ENCODE assay signal across 8 cellular contexts in the genomic region with DNA sequence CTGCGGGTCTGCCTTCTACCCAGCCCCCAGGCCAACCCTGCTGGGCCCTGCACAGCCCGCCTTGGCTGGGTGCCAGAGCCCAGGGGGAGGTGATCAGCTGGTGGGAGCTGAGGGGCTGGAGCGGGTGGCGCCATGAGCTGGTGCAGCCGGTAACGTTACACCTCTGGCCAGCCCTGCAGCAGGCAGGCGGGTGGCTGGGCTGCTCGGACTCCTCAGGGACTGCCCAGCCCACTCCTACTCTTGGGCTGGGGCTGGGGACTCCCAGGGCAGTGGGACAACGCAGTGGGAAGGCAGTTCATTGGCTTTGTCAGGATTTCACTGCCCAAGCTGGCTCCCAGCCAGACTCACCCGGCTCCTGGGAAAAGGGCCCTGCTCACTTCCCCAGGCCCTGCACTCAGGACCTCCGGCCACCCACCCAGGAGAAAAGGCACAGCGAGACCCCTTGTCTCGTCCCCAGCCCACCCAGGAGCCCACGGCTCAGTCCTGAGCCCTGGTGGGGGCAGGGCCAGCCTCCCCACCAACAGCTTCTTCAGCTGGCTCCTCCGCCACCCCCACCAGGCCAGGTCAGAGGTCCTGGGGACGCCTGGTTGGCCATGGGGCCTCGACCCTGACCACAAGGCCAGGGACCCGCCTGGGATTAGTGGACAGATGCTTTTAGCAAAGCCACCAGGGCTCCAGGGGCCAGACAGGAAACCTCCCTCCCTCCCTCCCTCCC. TPM values are rescaled to one million over a fixed set of nuclear protein-coding genes. Genes with fewer than 3 reads are reported as not detected.
DNase-seq lines count a peak whose midpoint lies in the region; ATAC-seq, FAIRE-seq and TF ChIP-seq lines count a peak whose summit lies in the region.

No MANE protein-coding gene starts in this region.

- H3K27me3 ChIP-seq in endothelial cell of umbilical vein (ENCODE audit: control insufficient read depth in 2 of 2, insufficient read depth in 2 of 2, low read length in 2 of 2) (no peaks in the 10 kb centered on the region), prostate gland (replicated peaks; ENCODE audit: insufficient read depth) (no peaks in the 10 kb centered on the region), PC-3 (ENCODE audit: low read length) (no peaks in the 10 kb centered on the region)

- H3K9ac ChIP-seq in endothelial cell of umbilical vein (replicated peaks; ENCODE audit: extremely low read depth, insufficient read depth, low read length) (peak overlapping the region; percentile 86), PC-3 (ENCODE audit: low read length) (no peak overlapping the region)

- POLR2A ChIA-PET in endothelial cell of umbilical vein (lab: Charles Lee) (interaction anchor here (0.7 to 2.6 kb wide), 10 partner anchors 10 to 109 kb away, joined by 3 to 20 read pairs (median 6); a partner anchor contains a TSS), PC-3 (lab: Charles Lee; ENCODE audit: unreplicated experiment) (no interaction called here)
- POLR2A ChIA-PET in activated CD4-positive, alpha-beta memory T cell treated with anti-CD3 and anti-CD28 coated beads, Interleukin-2, amount 10 ng/mL, durations not matched to agents 7 days and 5 days (lab: Charles Lee) = interaction anchor here (1.0 to 5.1 kb wide), 4 partner anchors 9 to 13 kb away, joined by 3 to 17 read pairs (median 4); no protein-coding TSS in a partner anchor

- TF ChIP-seq CTCF in endothelial cell of umbilical vein (IDR thresholded peaks at IDR 0.05; ENCODE audit: extremely low read depth in 1 of 2, insufficient read depth in 1 of 2, low read depth in 1 of 2, low read length in 2 of 2) (no peak), prostate gland (IDR thresholded peaks at IDR 0.05) (no peak), PC-3 (conservative IDR thresholded peaks at IDR 0.05; ENCODE audit: low read depth, low read length) (no peak)

- H3K36me3 ChIP-seq in endothelial cell of umbilical vein (ENCODE audit: control insufficient read depth in 2 of 2, extremely low read depth in 1 of 2, insufficient read depth in 2 of 2, low read length in 2 of 2) = peaks cover 8 to 17% of the 10 kb centered on the region in 2 experiments
- no peaks in the 10 kb centered on the region for H3K36me3 ChIP-seq in prostate gland
- H3K36me3 ChIP-seq in PC-3 (ENCODE audit: low read depth, low read length) = no peaks in the 10 kb centered on the region

- H3K4me3 Mint-ChIP-seq in activated CD4-positive, alpha-beta memory T cell treated with anti-CD3 and anti-CD28 coated beads, Interleukin-2, amount 10 ng/mL, durations not matched to agents 7 days and 5 days = no peak overlapping the region

- H2AFZ ChIP-seq in endothelial cell of umbilical vein (ENCODE audit: low read depth, low read length) (no peak overlapping the region), PC-3 (ENCODE audit: low read length) (no peak overlapping the region)

- no peak overlapping the region for H3K27ac Mint-ChIP-seq in activated CD4-positive, alpha-beta memory T cell treated with anti-CD3 and anti-CD28 coated beads, Interleukin-2, amount 10 ng/mL, durations not matched to agents 7 days and 5 days
- H3K27ac Mint-ChIP-seq in activated naive CD4-positive, alpha-beta T cell treated with anti-CD3 and anti-CD28 coated beads, Interleukin-2, amount 50 U/mL, for 72 hours = no peak overlapping the region

- peak overlapping the region; percentile 83 for H3K4me2 ChIP-seq in endothelial cell of umbilical vein (ENCODE audit: insufficient read depth, low read length)
- H3K4me2 ChIP-seq in PC-3 (ENCODE audit: low read length) = no peak overlapping the region

- dilution Hi-C loops in endothelial cell of umbilical vein (cut with MboI; ENCODE audit: extremely low pct_ligation_motif_present, low sequenced_read_pairs) = no loop called here

- WGBS in prostate gland = 38% methylated on average over 17 of the region's 18 CpGs

- H3K27me3 Mint-ChIP-seq in activated CD4-positive, alpha-beta memory T cell treated with anti-CD3 and anti-CD28 coated beads, Interleukin-2, amount 10 ng/mL, durations not matched to agents 7 days and 5 days = peaks cover 8% of the 10 kb centered on the region

- intact Hi-C loops in endothelial cell of umbilical vein (cut with micrococcal nuclease) (loop anchor here (2.0 kb wide), 4 partner anchors 18 to 114 kb away; a partner anchor contains a TSS), prostate gland (cut with DNase I) (no loop called here), PC-3 (cut with micrococcal nuclease) (no loop called here)

- H3K36me3 Mint-ChIP-seq in activated CD4-positive, alpha-beta memory T cell treated with anti-CD3 and anti-CD28 coated beads, Interleukin-2, amount 10 ng/mL, durations not matched to agents 7 days and 5 days (ENCODE audit: low read depth) = no peaks in the 10 kb centered on the region
- H3K36me3 Mint-ChIP-seq in activated naive CD4-positive, alpha-beta T cell treated with anti-CD3 and anti-CD28 coated beads, Interleukin-2, amount 50 U/mL, for 72 hours = no peaks in the 10 kb centered on the region

- H3K9me3 ChIP-seq in endothelial cell of umbilical vein (replicated peaks; ENCODE audit: control insufficient read depth, insufficient read depth, low read length) (no peaks in the 10 kb centered on the region), prostate gland (no peaks in the 10 kb centered on the region), PC-3 (ENCODE audit: low read length) (no peaks in the 10 kb centered on the region)

- no TSS peak for BruUV-seq in endothelial cell of umbilical vein (replicated peaks; lab: Mats Ljungman, UMichigan)
- BruUV-seq in PC-3 (replicated peaks; lab: Mats Ljungman, UMichigan) = no TSS peak

- ATAC-seq in PC-3 = no peak
- no peak for ATAC-seq in activated naive CD4-positive, alpha-beta T cell treated with anti-CD3 and anti-CD28 coated beads, Interleukin-2, amount 50 U/mL, for 72 hours

- DNase-seq in Daoy (ENCODE audit: low read depth) = peak; percentile 36
- peak; percentile 27 for DNase-seq in NCI-H510A (lab: John Stamatoyannopoulos, UW)
- peak; percentile 56 for DNase-seq in endothelial cell of umbilical vein (ENCODE audit: low read depth, low spot score)
- DNase-seq in prostate gland (ENCODE audit: low spot score) = no peak
- DNase-seq in putamen (ENCODE audit: low spot score) = no peak
- DNase-seq in activated CD4-positive, alpha-beta memory T cell treated with anti-CD3 and anti-CD28 coated beads, Interleukin-2, amount 10 ng/mL, durations not matched to agents 7 days and 5 days = no peak
- no peak for DNase-seq in PC-3
- DNase-seq in activated naive CD4-positive, alpha-beta T cell treated with anti-CD3 and anti-CD28 coated beads, Interleukin-2, amount 50 U/mL, for 72 hours (ENCODE audit: low spot score in 2 of 2) = no peak

- H3K9me3 Mint-ChIP-seq in activated CD4-positive, alpha-beta memory T cell treated with anti-CD3 and anti-CD28 coated beads, Interleukin-2, amount 10 ng/mL, durations not matched to agents 7 days and 5 days = no peaks in the 10 kb centered on the region
- H3K9me3 Mint-ChIP-seq in activated naive CD4-positive, alpha-beta T cell treated with anti-CD3 and anti-CD28 coated beads, Interleukin-2, amount 50 U/mL, for 72 hours = no peaks in the 10 kb centered on the region

- H3K4me3 ChIP-seq in endothelial cell of umbilical vein (replicated peaks in 1 of 3; ENCODE audit: insufficient read depth in 1 of 3, low read depth in 1 of 3, low read length in 3 of 3) (peak overlapping the region; percentile 83 to 94 (median 84)), prostate gland (peak overlapping the region; percentile 32 to 35), PC-3 (ENCODE audit: low read length) (no peak overlapping the region)

- TF ChIP-seq POLR2A in endothelial cell of umbilical vein (IDR thresholded peaks at IDR 0.05; ENCODE audit: low read depth, low read length) (peak; percentile 44), prostate gland (IDR thresholded peaks at IDR 0.05) (no peak)

- peaks cover 35% of the 10 kb centered on the region for H3K4me1 ChIP-seq in endothelial cell of umbilical vein (ENCODE audit: control insufficient read depth, extremely low read depth, insufficient read depth, low read length)
- no peaks in the 10 kb centered on the region for H3K4me1 ChIP-seq in prostate gland (replicated peaks)
- peaks cover 2% of the 10 kb centered on the region for H3K4me1 ChIP-seq in PC-3 (ENCODE audit: insufficient read depth, low read length)

- peak; percentile 8 for FAIRE-seq in endothelial cell of umbilical vein (lab: Jason Lieb, UNC)

- H3F3A ChIP-seq in PC-3 (ENCODE audit: low read length, unreplicated experiment) = no peaks in the 10 kb centered on the region

- H4K20me1 ChIP-seq in endothelial cell of umbilical vein (replicated peaks; ENCODE audit: control insufficient read depth, extremely low read depth, insufficient read depth, low read length) (no peaks in the 10 kb centered on the region), PC-3 (ENCODE audit: low read length) (no peaks in the 10 kb centered on the region)

- H3K79me2 ChIP-seq in endothelial cell of umbilical vein (ENCODE audit: control insufficient read depth, insufficient read depth, low read length) (peaks cover 60% of the 10 kb centered on the region), PC-3 (ENCODE audit: low read length) (no peaks in the 10 kb centered on the region)

- H3K9me1 ChIP-seq in endothelial cell of umbilical vein (replicated peaks; ENCODE audit: control insufficient read depth, extremely low read depth, insufficient read depth, low read length) = no peaks in the 10 kb centered on the region

- no peaks in the 10 kb centered on the region for H3K9me2 ChIP-seq in PC-3 (replicated peaks; ENCODE audit: low read length)

- peak overlapping the region; percentile 71 for H3K27ac ChIP-seq in endothelial cell of umbilical vein (ENCODE audit: insufficient read depth, low read depth, low read length)
- peak overlapping the region; percentile 14 to 19 for H3K27ac ChIP-seq in prostate gland
- H3K27ac ChIP-seq in PC-3 (ENCODE audit: low read length) = no peak overlapping the region

- peaks cover 3% of the 10 kb centered on the region for H3K4me1 Mint-ChIP-seq in activated CD4-positive, alpha-beta memory T cell treated with anti-CD3 and anti-CD28 coated beads, Interleukin-2, amount 10 ng/mL, durations not matched to agents 7 days and 5 days

- CTCF ChIA-PET in endothelial cell of umbilical vein (lab: Charles Lee) = interaction anchor here (0.9 to 3.2 kb wide), 10 partner anchors 8 to 134 kb away, joined by 3 to 14 read pairs (median 5); no protein-coding TSS in a partner anchor
- CTCF ChIA-PET in activated CD4-positive, alpha-beta memory T cell treated with anti-CD3 and anti-CD28 coated beads, Interleukin-2, amount 10 ng/mL, durations not matched to agents 7 days and 5 days (lab: Charles Lee) = interaction anchor here (1.4 to 3.5 kb wide), 3 partner anchors 9 to 134 kb away, joined by 4 to 15 read pairs (median 14); no protein-coding TSS in a partner anchor
- CTCF ChIA-PET in PC-3 (lab: Charles Lee) = no interaction called here

RNA-seq across cellular contexts. Expression of a gene that starts 1.0 kb away (rescaled TPM):
- total RNA-seq in Daoy (2014; rRNA removed; shearing (Covaris generic)) = 4.4 and 8.0 TPM in 2 replicates
- 206 and 254 TPM in 2 replicates for total RNA-seq in endothelial cell of umbilical vein
- polyA plus RNA-seq in endothelial cell of umbilical vein = 89.0 and 102 TPM in 2 replicates
- 47.5 and 62.9 TPM in 2 replicates for polyA plus RNA-seq in endothelial cell of umbilical vein (2011; cell fraction: cytosol; rRNA removed)
- polyA plus RNA-seq in endothelial cell of umbilical vein (2011; cell fraction: nucleus; rRNA removed) = 103 TPM in 2 replicates
- polyA plus RNA-seq in endothelial cell of umbilical vein (2012) = 68.6 and 97.1 TPM in 2 replicates
- polyA minus RNA-seq in endothelial cell of umbilical vein = 49.2 and 69.1 TPM in 2 replicates
- polyA minus RNA-seq in endothelial cell of umbilical vein (2011; cell fraction: cytosol; rRNA and poly(A)+ RNA removed) = not detected
- 84.1 and 105 TPM in 2 replicates for polyA minus RNA-seq in endothelial cell of umbilical vein (2011; cell fraction: nucleus; rRNA and poly(A)+ RNA removed)
- total RNA-seq in prostate gland = 10 to 100 TPM in 1 of 2 donors, 1 to 10 TPM in 1; 7.9 to 16.2 TPM
- under 1 TPM; 0.23 to 0.38 TPM for total RNA-seq in activated CD4-positive, alpha-beta memory T cell treated with anti-CD3 and anti-CD28 coated beads, Interleukin-2, amount 10 ng/mL, durations not matched to agents 7 days and 5 days
- 0.26 and 1.5 TPM in 2 replicates for total RNA-seq in PC-3 (2014; rRNA removed)
- under 1 TPM in 1 of 2 donors, not detected in 1; 0.46 TPM for total RNA-seq in activated naive CD4-positive, alpha-beta T cell treated with anti-CD3 and anti-CD28 coated beads, Interleukin-2, amount 50 U/mL, for 72 hours

RNA-seq across cellular contexts. Expression of a gene that starts 31.3 kb away (rescaled TPM):
- 6.6 and 9.8 TPM in 2 replicates for total RNA-seq in Daoy (2014; rRNA removed; shearing (Covaris generic))
- 23.8 and 25.6 TPM in 2 replicates for total RNA-seq in endothelial cell of umbilical vein
- 10.2 TPM in 2 replicates for polyA plus RNA-seq in endothelial cell of umbilical vein
- 8.3 and 9.6 TPM in 2 replicates for polyA plus RNA-seq in endothelial cell of umbilical vein (2011; cell fraction: cytosol; rRNA removed)
- 44.8 and 45.3 TPM in 2 replicates for polyA plus RNA-seq in endothelial cell of umbilical vein (2011; cell fraction: nucleus; rRNA removed)
- 15.8 and 17.7 TPM in 2 replicates for polyA plus RNA-seq in endothelial cell of umbilical vein (2012)
- 22.9 and 29.7 TPM in 2 replicates for polyA minus RNA-seq in endothelial cell of umbilical vein
- polyA minus RNA-seq in endothelial cell of umbilical vein (2011; cell fraction: cytosol; rRNA and poly(A)+ RNA removed) = 1.3 TPM
- polyA minus RNA-seq in endothelial cell of umbilical vein (2011; cell fraction: nucleus; rRNA and poly(A)+ RNA removed) = 21.8 and 24.8 TPM in 2 replicates
- total RNA-seq in prostate gland = 10 to 100 TPM in 1 of 2 donors, 1 to 10 TPM in 1; 1.5 to 15.1 TPM
- 1 to 10 TPM; 3.6 to 3.8 TPM for total RNA-seq in activated CD4-positive, alpha-beta memory T cell treated with anti-CD3 and anti-CD28 coated beads, Interleukin-2, amount 10 ng/mL, durations not matched to agents 7 days and 5 days
- total RNA-seq in PC-3 (2014; rRNA removed) = 16.0 and 17.9 TPM in 2 replicates
- 1 to 10 TPM; 1.1 to 4.8 TPM for total RNA-seq in activated naive CD4-positive, alpha-beta T cell treated with anti-CD3 and anti-CD28 coated beads, Interleukin-2, amount 50 U/mL, for 72 hours

RNA-seq across cellular contexts. Expression of a gene that starts 48.3 kb away (rescaled TPM):
- total RNA-seq in Daoy (2014; rRNA removed; shearing (Covaris generic)) = 72.0 and 87.9 TPM in 2 replicates
- 97.0 and 103 TPM in 2 replicates for total RNA-seq in endothelial cell of umbilical vein
- 143 and 146 TPM in 2 replicates for polyA plus RNA-seq in endothelial cell of umbilical vein
- 124 and 125 TPM in 2 replicates for polyA plus RNA-seq in endothelial cell of umbilical vein (2011; cell fraction: cytosol; rRNA removed)
- polyA plus RNA-seq in endothelial cell of umbilical vein (2011; cell fraction: nucleus; rRNA removed) = 101 and 104 TPM in 2 replicates
- 71.5 and 81.7 TPM in 2 replicates for polyA plus RNA-seq in endothelial cell of umbilical vein (2012)
- 89.0 and 115 TPM in 2 replicates for polyA minus RNA-seq in endothelial cell of umbilical vein
- 36.6 TPM for polyA minus RNA-seq in endothelial cell of umbilical vein (2011; cell fraction: cytosol; rRNA and poly(A)+ RNA removed)
- polyA minus RNA-seq in endothelial cell of umbilical vein (2011; cell fraction: nucleus; rRNA and poly(A)+ RNA removed) = 65.0 and 65.2 TPM in 2 replicates
- total RNA-seq in prostate gland = 10 to 100 TPM; 43.9 to 60.4 TPM
- 10 to 100 TPM; 63.7 to 64.0 TPM for total RNA-seq in activated CD4-positive, alpha-beta memory T cell treated with anti-CD3 and anti-CD28 coated beads, Interleukin-2, amount 10 ng/mL, durations not matched to agents 7 days and 5 days
- 96.8 and 113 TPM in 2 replicates for total RNA-seq in PC-3 (2014; rRNA removed)
- 10 to 100 TPM; 40.1 to 63.7 TPM for total RNA-seq in activated naive CD4-positive, alpha-beta T cell treated with anti-CD3 and anti-CD28 coated beads, Interleukin-2, amount 50 U/mL, for 72 hours

Comparison
In these comparisons a context has a peak if more than half of its experiments do, and no peak if none do; other contexts are left out.
1. DNase-seq: peak in Daoy (single experiment), NCI-H510A (single experiment) and endothelial cell of umbilical vein (single experiment); none in prostate gland (single experiment), putamen (single experiment), activated CD4-positive, alpha-beta memory T cell treated with anti-CD3 and anti-CD28 coated beads, Interleukin-2, amount 10 ng/mL, durations not matched to agents 7 days and 5 days (single experiment), PC-3 (single experiment) and activated naive CD4-positive, alpha-beta T cell treated with anti-CD3 and anti-CD28 coated beads, Interleukin-2, amount 50 U/mL, for 72 hours (0 of 2).
2. RNA of a gene that starts 1.0 kb away (total RNA-seq): 206 to 254 TPM in endothelial cell of umbilical vein; 7.9 to 16.2 TPM in prostate gland, 4.4 to 8.0 TPM in Daoy, 0.46 TPM in activated naive CD4-positive, alpha-beta T cell treated with anti-CD3 and anti-CD28 coated beads, Interleukin-2, amount 50 U/mL, for 72 hours, 0.23 to 0.38 TPM in activated CD4-positive, alpha-beta memory T cell treated with anti-CD3 and anti-CD28 coated beads, Interleukin-2, amount 10 ng/mL, durations not matched to agents 7 days and 5 days and 0.26 to 1.5 TPM in PC-3; every median in the first group is over 10 times any median in the second.